ENCODE assay signal across 8 cellular contexts in genomic region chr19:4455742-4456565, GRCh38. TPM values are rescaled to one million over a fixed set of nuclear protein-coding genes. Genes with fewer than 3 reads are reported as not detected.
DNase-seq lines count a peak whose midpoint lies in the region; ATAC-seq and TF ChIP-seq lines count a peak whose summit lies in the region.

No MANE protein-coding gene starts in this region.

- H3K4me1 Mint-ChIP-seq in T-cell (peaks cover 14 to 26% (median 19%) of the 10 kb centered on the region in 3 donors), neural progenitor cell (peaks cover 24% of the 10 kb centered on the region)

- no peak overlapping the region for H2AFZ ChIP-seq in neural progenitor cell (replicated peaks)

- POLR2A ChIA-PET in T-cell (lab: Charles Lee) = no interaction called here

- H3K27me3 ChIP-seq in esophagus muscularis mucosa (no peaks in the 10 kb centered on the region), neural progenitor cell (no peaks in the 10 kb centered on the region)

- TF ChIP-seq EP300 in esophagus muscularis mucosa (IDR thresholded peaks at IDR 0.05) = no peak

- H3K4me3 ChIP-seq in esophagus muscularis mucosa (peak overlapping the region; percentile 67 to 87 (median 74)), neural progenitor cell (peak overlapping the region; percentile 69), mucosa of descending colon (no peak overlapping the region)

- no peaks in the 10 kb centered on the region for H3K27me3 Mint-ChIP-seq in T-cell
- H3K27me3 Mint-ChIP-seq in neural progenitor cell (ENCODE audit: insufficient read depth, low read depth) = peaks cover 6% of the 10 kb centered on the region

- WGBS in esophagus muscularis mucosa = 33% methylated on average over 13 of the region's 15 CpGs

- H3K9me3 ChIP-seq in esophagus muscularis mucosa = no peaks in the 10 kb centered on the region
- H3K9me3 ChIP-seq in neural progenitor cell (ENCODE audit: low read depth) = no peaks in the 10 kb centered on the region
- no peaks in the 10 kb centered on the region for H3K9me3 ChIP-seq in mucosa of descending colon

- CTCF ChIA-PET in T-cell (lab: Charles Lee) = interaction anchor here in 1 of 2 donors (0.6 to 1.6 kb wide), 2 partner anchors 15 to 17 kb away, joined by 3 to 8 read pairs; no protein-coding TSS in a partner anchor

- H3K4me3 Mint-ChIP-seq in T-cell (peak overlapping the region; percentile 86 to 89 (median 87)), neural progenitor cell (peak overlapping the region; percentile 93)

- H3K9ac ChIP-seq in neural progenitor cell = peak overlapping the region; percentile 29

- H3K9me3 Mint-ChIP-seq in T-cell = no peaks in the 10 kb centered on the region
- H3K9me3 Mint-ChIP-seq in neural progenitor cell = no peaks in the 10 kb centered on the region

- H3K27ac ChIP-seq in esophagus muscularis mucosa (replicated peaks in 1 of 4) (peak overlapping the region; percentile 88 to 95 (median 91)), neural progenitor cell (no peak overlapping the region)

- peaks cover 10% of the 10 kb centered on the region for H4K20me1 ChIP-seq in neural progenitor cell (ENCODE audit: low read depth)

- H3K4me1 ChIP-seq in esophagus muscularis mucosa (peaks cover 22 to 50% (median 36%) of the 10 kb centered on the region in 4 donors), neural progenitor cell (peaks cover 16% of the 10 kb centered on the region), mucosa of descending colon (ENCODE audit: low read depth) (peaks cover 8% of the 10 kb centered on the region)

- H3K79me2 ChIP-seq in neural progenitor cell (ENCODE audit: low read depth) = no peaks in the 10 kb centered on the region

- peaks cover under 1% of the 10 kb centered on the region for H3K36me3 Mint-ChIP-seq in T-cell
- H3K36me3 Mint-ChIP-seq in neural progenitor cell = no peaks in the 10 kb centered on the region

- TF ChIP-seq CTCF in esophagus muscularis mucosa (IDR thresholded peaks at IDR 0.05) = peak in 2 of 3 experiments; percentile 11 to 28
- TF ChIP-seq CTCF in neural progenitor cell (IDR thresholded peaks at IDR 0.05) = no peak
- no peak for TF ChIP-seq CTCF in mucosa of descending colon (IDR thresholded peaks at IDR 0.05)

- peaks cover 28% of the 10 kb centered on the region for H3F3A ChIP-seq in neural progenitor cell (ENCODE audit: low read depth)

- intact Hi-C loops in esophagus muscularis mucosa (cut with DNase I) = loop anchor here (5.0 kb wide), 1 partner anchor 61 kb away; the partner anchor contains the start of gene PLIN4
- intact Hi-C loops in mucosa of descending colon (cut with DNase I, micrococcal nuclease) = no loop called here

- no peak for ATAC-seq in T-cell (replicated peaks in 1 of 4)
- ATAC-seq in mucosa of descending colon = no peak
- no peak for ATAC-seq in activated CD4-positive, CD25-positive, alpha-beta regulatory T cell treated with anti-CD3 and anti-CD28 coated beads, Interleukin-2, amount 50 U/mL, for 24 hours
- ATAC-seq in GM19035 (IDR thresholded peaks at IDR 0.05; ENCODE audit: unreplicated experiment) = no peak

- no peak for TF ChIP-seq POLR2A in esophagus muscularis mucosa (IDR thresholded peaks at IDR 0.05; ENCODE audit: low read depth)

- peak; percentile 56 for DNase-seq in AG20443 (ENCODE audit: low spot score)
- peak; percentile 90 for DNase-seq in HK-2 (ENCODE audit: unreplicated experiment)
- no peak for DNase-seq in T-cell
- no peak for DNase-seq in esophagus muscularis mucosa (ENCODE audit: extremely low spot score)
- DNase-seq in neural progenitor cell (ENCODE audit: low spot score) = peak; percentile 48
- DNase-seq in mucosa of descending colon = no peak

- peak overlapping the region; percentile 96 for H3K4me2 ChIP-seq in neural progenitor cell

- H3K36me3 ChIP-seq in esophagus muscularis mucosa (peaks cover 29 to 40% (median 31%) of the 10 kb centered on the region in 4 donors), neural progenitor cell (no peaks in the 10 kb centered on the region), mucosa of descending colon (ENCODE audit: low read depth) (peaks cover 6% of the 10 kb centered on the region)

- peak overlapping the region; percentile 85 to 86 for H3K27ac Mint-ChIP-seq in T-cell
- H3K27ac Mint-ChIP-seq in neural progenitor cell = no peak overlapping the region

RNA-seq across cellular contexts. Expression of gene UBXN6, which starts 1.6 kb away (rescaled TPM):
- total RNA-seq in T-cell (10 to 100 TPM; 49.7 to 86.4 (median 76.5) TPM), esophagus muscularis mucosa (100 to 1,000 TPM in 2 of 4 donors, 10 to 100 TPM in 2; 65.2 to 190 (median 98.8) TPM), neural progenitor cell (ENCODE audit: low replicate concordance) (24.9 and 42.7 TPM in 2 replicates), mucosa of descending colon (100 to 1,000 TPM in 1 of 3 donors, 10 to 100 TPM in 2; 79.1 to 104 (median 96.3) TPM)

RNA-seq across cellular contexts. Expression of gene HDGFL2, which starts 16.1 kb away (rescaled TPM):
- total RNA-seq in T-cell = 10 to 100 TPM; 24.9 to 41.8 (median 39.4) TPM
- 10 to 100 TPM; 30.5 to 72.3 (median 45.5) TPM for total RNA-seq in esophagus muscularis mucosa
- total RNA-seq in neural progenitor cell (ENCODE audit: low replicate concordance) = 36.0 and 166 TPM in 2 replicates
- 10 to 100 TPM; 35.6 to 49.2 (median 39.0) TPM for total RNA-seq in mucosa of descending colon

RNA-seq across cellular contexts. Expression of gene CHAF1A, which starts 53.5 kb away (rescaled TPM):
- total RNA-seq in T-cell (10 to 100 TPM; 14.4 to 27.3 (median 16.5) TPM), esophagus muscularis mucosa (10 to 100 TPM in 1 of 4 donors, 1 to 10 TPM in 3; 4.6 to 14.6 (median 7.6) TPM), neural progenitor cell (ENCODE audit: low replicate concordance) (37.5 and 82.1 TPM in 2 replicates), mucosa of descending colon (10 to 100 TPM; 17.3 to 24.9 (median 18.1) TPM)

RNA-seq across cellular contexts. Expression of gene SH3GL1, which starts 55.6 kb away (rescaled TPM):
- 10 to 100 TPM; 38.8 to 51.5 (median 45.7) TPM for total RNA-seq in T-cell
- 10 to 100 TPM; 49.4 to 77.2 (median 59.5) TPM for total RNA-seq in esophagus muscularis mucosa
- total RNA-seq in neural progenitor cell (ENCODE audit: low replicate concordance) = 25.3 and 87.0 TPM in 2 replicates
- 10 to 100 TPM; 31.7 to 54.9 (median 47.5) TPM for total RNA-seq in mucosa of descending colon

Comparison
In these comparisons a context has a peak if more than half of its experiments do, and no peak if none do; other contexts are left out.
1. DNase-seq: peak in AG20443 (single experiment), HK-2 (single experiment) and neural progenitor cell (single experiment); none in T-cell (0 of 34), esophagus muscularis mucosa (single experiment) and mucosa of descending colon (0 of 3).
2. CTCF ChIP-seq: peak in esophagus muscularis mucosa (2 of 3); none in neural progenitor cell (single experiment) and mucosa of descending colon (single experiment).